In genomic region chr17:17495448-17496188, GRCh38 we compare ENCODE assay signal across 8 cellular contexts. TPM values are rescaled to one million over a fixed set of nuclear protein-coding genes. Genes with fewer than 3 reads are reported as not detected.
DNase-seq lines count a peak whose midpoint lies in the region; ATAC-seq, FAIRE-seq and TF ChIP-seq lines count a peak whose summit lies in the region.

No MANE protein-coding gene starts in this region.

- H3K27me3 ChIP-seq in GM06990 (replicated peaks; ENCODE audit: control insufficient read depth, insufficient read depth, low read length): no peaks in the 10 kb centered on the region; the same call in none of the 2 replicates

- H3K4me3 ChIP-seq in GM06990 (replicated peaks; ENCODE audit: low read depth, low read length): peak overlapping the region; percentile 64
- H3K4me3 ChIP-seq in kidney (ENCODE audit: low read length in 2 of 2): peak overlapping the region; percentile 74 to 77

- H3K36me3 ChIP-seq in GM06990 (ENCODE audit: control insufficient read depth, insufficient read depth, low read length) (peaks cover 11% of the 10 kb centered on the region), kidney (ENCODE audit: control insufficient read depth in 1 of 2, insufficient read depth in 2 of 2, low read length in 2 of 2) (peaks cover 3 to 5% of the 10 kb centered on the region in 2 donors)

- H3K4me1 ChIP-seq in kidney (ENCODE audit: control insufficient read depth in 1 of 2, insufficient read depth in 1 of 2, low read depth in 1 of 2, low read length in 2 of 2): peaks cover 0 to 9% of the 10 kb centered on the region in 2 donors

- no peak for ATAC-seq in activated CD4-positive, CD25-positive, alpha-beta regulatory T cell treated with anti-CD3 and anti-CD28 coated beads, Interleukin-2, amount 50 U/mL, for 24 hours
- ATAC-seq in HG02798 (IDR thresholded peaks at IDR 0.05; ENCODE audit: poor library complexity, unreplicated experiment) (no peak), GM18519 (IDR thresholded peaks at IDR 0.05; ENCODE audit: low FRiP score, unreplicated experiment) (no peak)

- no peak for FAIRE-seq in kidney (lab: Jason Lieb, UNC)

- H3K9me3 ChIP-seq in kidney (ENCODE audit: control insufficient read depth in 1 of 2, low read length in 2 of 2): no peaks in the 10 kb centered on the region

- TF ChIP-seq CTCF in GM06990 (IDR thresholded peaks at IDR 0.05; ENCODE audit: insufficient read depth, low read length, poor library complexity, severe bottlenecking) (no peak), kidney (IDR thresholded peaks at IDR 0.05; ENCODE audit: borderline replicate concordance, extremely low read depth, insufficient read depth) (no peak)

- H3K27ac ChIP-seq in kidney (ENCODE audit: low read depth in 2 of 2, low read length in 2 of 2): peak overlapping the region; percentile 90 to 94

- intact Hi-C loops in kidney (cut with DNase I): no loop called here

- peak overlapping the region; percentile 72 to 96 for H3K9ac ChIP-seq in kidney (ENCODE audit: low read length in 2 of 2)

- peak; percentile 49 for DNase-seq in GM06990 (ENCODE audit: extremely low read depth, insufficient read length)
- peak; percentile 39 for DNase-seq in NCI-H2171 (lab: John Stamatoyannopoulos, UW)
- DNase-seq in brain pericyte (ENCODE audit: low read depth, low spot score): peak; percentile 38
- DNase-seq in kidney: peak; percentile 88
- peak; percentile 7 to 23 for DNase-seq in stimulated activated CD4-positive, alpha-beta T cell treated with anti-CD3 and anti-CD28 coated beads, Interleukin-2, amount 100 ng/mL, for 48 hours

RNA-seq across cellular contexts. Expression of gene RASD1, which starts 0.6 kb away (rescaled TPM):
- 147 TPM for total RNA-seq in kidney
- 103 TPM for polyA plus RNA-seq in kidney (ENCODE audit: insufficient read depth, low read depth, low replicate concordance)

RNA-seq across cellular contexts. Expression of gene MED9, which starts 18.8 kb away (rescaled TPM):
- total RNA-seq in kidney: 20.8 TPM
- 24.5 TPM for polyA plus RNA-seq in kidney (ENCODE audit: insufficient read depth, low read depth, low replicate concordance)

Comparison
In these comparisons a context has a peak if more than half of its experiments do, and no peak if none do; other contexts are left out.
1. DNase-seq: peak in every context shown above with its lines; median percentile 88 in kidney; 49 in GM06990; 39 in NCI-H2171; 38 in brain pericyte; 15 in stimulated activated CD4-positive, alpha-beta T cell treated with anti-CD3 and anti-CD28 coated beads, Interleukin-2, amount 100 ng/mL, for 48 hours.